Comparison of ENCODE assay signal across 8 cellular contexts in genomic region chr4:67700874-67701850, GRCh38. TPM values are rescaled to one million over a fixed set of nuclear protein-coding genes. Genes with fewer than 3 reads are reported as not detected.
DNase-seq lines count a peak whose midpoint lies in the region; ATAC-seq and TF ChIP-seq lines count a peak whose summit lies in the region.

Gene UBA6 (minus strand): TSS chr4:67701155. CDS start chr4:67701119, 36 bp downstream.

- TF ChIP-seq POLR2A in GM10847 (IDR thresholded peaks at IDR 0.05; ENCODE audit: extremely low read depth, insufficient read length), result peak; percentile 60

- ATAC-seq in HG02610 (IDR thresholded peaks at IDR 0.05; ENCODE audit: unreplicated experiment) (peak; percentile 98), SK-N-SH treated with all-trans-retinoic acid at 6 μM for 48 hours (peak; percentile 96)

- H3K27me3 Mint-ChIP-seq in activated naive CD4-positive, alpha-beta T cell treated with anti-CD3 and anti-CD28 coated beads, Interleukin-2, amount 50 U/mL, for 24 hours, result no peaks in the 10 kb centered on the region

- peak within 1 kb of the TSS; percentile 94 for H3K4me3 Mint-ChIP-seq in activated naive CD4-positive, alpha-beta T cell treated with anti-CD3 and anti-CD28 coated beads, Interleukin-2, amount 50 U/mL, for 24 hours

- DNase-seq in NCI-H1092 (lab: John Stamatoyannopoulos, UW), result peak; percentile 95
- DNase-seq in glomerular endothelial cell (ENCODE audit: extremely low read depth, low read depth, low spot score), result peak; percentile 77
- peak; percentile 95 for DNase-seq in occipital lobe (lab: John Stamatoyannopoulos, UW)

- H3K27ac ChIP-seq in temporal lobe (ENCODE audit: low read depth, low read length), result peak within 1 kb of the TSS; percentile 62

- peaks cover 75% of the 10 kb centered on the region for H3K4me1 Mint-ChIP-seq in activated naive CD4-positive, alpha-beta T cell treated with anti-CD3 and anti-CD28 coated beads, Interleukin-2, amount 50 U/mL, for 24 hours

- peaks cover 9% of the 10 kb centered on the region for H3K36me3 Mint-ChIP-seq in activated naive CD4-positive, alpha-beta T cell treated with anti-CD3 and anti-CD28 coated beads, Interleukin-2, amount 50 U/mL, for 24 hours

- H3K27ac Mint-ChIP-seq in activated naive CD4-positive, alpha-beta T cell treated with anti-CD3 and anti-CD28 coated beads, Interleukin-2, amount 50 U/mL, for 24 hours, result peak within 1 kb of the TSS; percentile 95

- peaks cover 6% of the 10 kb centered on the region for H3K9me3 Mint-ChIP-seq in activated naive CD4-positive, alpha-beta T cell treated with anti-CD3 and anti-CD28 coated beads, Interleukin-2, amount 50 U/mL, for 24 hours

TF ChIP-seq in SK-N-SH treated with all-trans-retinoic acid at 6 μM for 48 hours, 23 proteins besides CTCF, POLR2A, EP300 and RAD21:
- no peak for TF ChIP-seq CSRNP3 (CRISPR knock-in tag; IDR thresholded peaks at IDR 0.05)
- TF ChIP-seq SNAI2 (CRISPR knock-in tag; IDR thresholded peaks at IDR 0.05), result peak; percentile 47; the same call in 1 of the 2 replicates
- peak; percentile 45; the same call in 1 of the 2 replicates for TF ChIP-seq TCF4 (CRISPR knock-in tag; IDR thresholded peaks at IDR 0.05; ENCODE audit: borderline replicate concordance)
- TF ChIP-seq GLIS3 (CRISPR knock-in tag; IDR thresholded peaks at IDR 0.05), result 0 out of 2 replicates have a peak, but pooled peaks have one; percentile 31
- no peak for TF ChIP-seq ZNF70 (CRISPR knock-in tag; IDR thresholded peaks at IDR 0.05)
- no peak for TF ChIP-seq ESRRG (CRISPR knock-in tag; IDR thresholded peaks at IDR 0.05)
- TF ChIP-seq ZFP3 (CRISPR knock-in tag; IDR thresholded peaks at IDR 0.05), result no peak

RNA-seq across cellular contexts. Expression of gene UBA6, which starts in this region (rescaled TPM):
- total RNA-seq in glomerular endothelial cell (33.4 and 73.7 TPM in 2 replicates), occipital lobe (127 TPM), temporal lobe (86.1 TPM)

Comparison
In these comparisons a context has a peak if more than half of its experiments do, and no peak if none do; other contexts are left out.
1. Peak in every context shown above with its lines: DNase-seq, ATAC-seq and H3K27ac ChIP-seq.